Comparison of ENCODE assay signal across 28 cellular contexts in the genomic region with DNA sequence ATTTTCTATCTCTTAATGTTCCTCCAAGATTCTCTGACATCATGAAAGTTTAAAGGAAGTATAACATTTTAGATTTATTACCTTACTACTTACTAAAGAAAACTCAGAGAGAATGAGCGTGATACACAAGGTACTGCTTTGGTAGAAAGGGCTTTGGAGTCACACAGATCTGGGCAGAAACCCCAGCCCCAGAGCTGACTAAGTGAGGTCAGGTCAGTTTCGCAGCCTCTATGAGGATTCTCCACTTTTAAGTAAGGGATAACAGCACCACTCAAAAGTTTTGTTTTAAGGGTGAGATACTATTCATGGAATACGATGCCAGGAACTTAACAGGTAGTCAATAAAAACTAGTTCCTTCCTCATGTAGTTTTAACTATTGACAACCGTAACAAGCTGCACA.
"Had no signal": no experiment of that assay in that cellular context is flagged by ENCODE, and none has a peak within 500 bp of the region (broad histone marks: within the 10 kb centered on the region; RNA-seq: fewer than 3 reads in every experiment).

No MANE protein-coding gene starts in this region.

- H3K4me3 Mint-ChIP-seq: activated B cell treated with CpG ODN at 0.5 μM for 24 hours; activated CD8-positive, alpha-beta memory T cell treated with anti-CD3 and anti-CD28 coated beads, Interleukin-2, amount 10 ng/mL, durations not matched to agents 7 days and 5 days; activated CD8-positive, alpha-beta T cell treated with anti-CD3 and anti-CD28 coated beads, Interleukin-2, amount 10 ng/mL, durations not matched to agents 7 days and 5 days; activated naive CD4-positive, alpha-beta T cell treated with anti-CD3 and anti-CD28 coated beads for 36 hours; activated naive CD8-positive, alpha-beta T cell treated with anti-CD3 and anti-CD28 coated beads for 36 hours; endodermal cell; nephron progenitor cell; T-helper 2 cell treated with Interferon-gamma antibody and Interleukin-4, amounts not matched to agents 5 μg/mL and 100 μg/mL, for 36 hours had no signal

- ATAC-seq: activated CD8-positive, alpha-beta memory T cell treated with anti-CD3 and anti-CD28 coated beads, Interleukin-2, amount 10 ng/mL, durations not matched to agents 7 days and 5 days; activated CD8-positive, alpha-beta T cell treated with anti-CD3 and anti-CD28 coated beads, Interleukin-2, amount 10 ng/mL, durations not matched to agents 7 days and 5 days; esophagus mucosa; gastrocnemius medialis had no signal

- H3K9me3 Mint-ChIP-seq: activated B cell treated with CpG ODN at 0.5 μM for 24 hours; activated naive CD4-positive, alpha-beta T cell treated with anti-CD3 and anti-CD28 coated beads for 36 hours; activated naive CD8-positive, alpha-beta T cell treated with anti-CD3 and anti-CD28 coated beads for 36 hours; endodermal cell; nephron progenitor cell; T-helper 2 cell treated with Interferon-gamma antibody and Interleukin-4, amounts not matched to agents 5 μg/mL and 100 μg/mL, for 36 hours had no signal

- DNase-seq: activated B cell treated with CpG ODN at 0.5 μM for 24 hours; activated CD4-positive, alpha-beta T cell treated with anti-CD3 and anti-CD28 coated beads, Interleukin-2, amount 50 U/mL, for 1 hour; activated CD8-positive, alpha-beta memory T cell treated with anti-CD3 and anti-CD28 coated beads, Interleukin-2, amount 10 ng/mL, durations not matched to agents 7 days and 5 days; activated CD8-positive, alpha-beta T cell treated with anti-CD3 and anti-CD28 coated beads, Interleukin-2, amount 10 ng/mL, durations not matched to agents 7 days and 5 days; activated effector memory CD4-positive, alpha-beta T cell treated with anti-CD3 and anti-CD28 coated beads, Interleukin-2, amount 50 U/mL, for 16 hours; activated naive CD4-positive, alpha-beta T cell treated with anti-CD3 and anti-CD28 coated beads for 36 hours; activated naive CD8-positive, alpha-beta T cell treated with anti-CD3 and anti-CD28 coated beads for 36 hours; adrenal gland; central memory CD4-positive, alpha-beta T cell; endodermal cell; gastrocnemius medialis; glutamatergic neuron; islet precursor cell; left ventricle myocardium inferior; nephron progenitor cell; retina; sigmoid colon; stimulated activated naive CD4-positive, alpha-beta T cell; T-helper 1 cell had no signal

- H3K36me3 Mint-ChIP-seq: activated CD8-positive, alpha-beta memory T cell treated with anti-CD3 and anti-CD28 coated beads, Interleukin-2, amount 10 ng/mL, durations not matched to agents 7 days and 5 days; activated naive CD8-positive, alpha-beta T cell treated with anti-CD3 and anti-CD28 coated beads for 36 hours had no signal

- H3K9me3 ChIP-seq: adrenal gland, ascending aorta, gastrocnemius medialis, left ventricle myocardium inferior, neutrophil, ovary, prostate gland, sigmoid colon, suprapubic skin, tibial nerve had no signal

- H3K4me1 Mint-ChIP-seq: activated B cell treated with CpG ODN at 0.5 μM for 24 hours; activated CD8-positive, alpha-beta memory T cell treated with anti-CD3 and anti-CD28 coated beads, Interleukin-2, amount 10 ng/mL, durations not matched to agents 7 days and 5 days; activated naive CD8-positive, alpha-beta T cell treated with anti-CD3 and anti-CD28 coated beads for 36 hours had no signal

- H3K27ac Mint-ChIP-seq: activated B cell treated with CpG ODN at 0.5 μM for 24 hours; activated CD8-positive, alpha-beta memory T cell treated with anti-CD3 and anti-CD28 coated beads, Interleukin-2, amount 10 ng/mL, durations not matched to agents 7 days and 5 days; activated CD8-positive, alpha-beta T cell treated with anti-CD3 and anti-CD28 coated beads, Interleukin-2, amount 10 ng/mL, durations not matched to agents 7 days and 5 days; activated naive CD4-positive, alpha-beta T cell treated with anti-CD3 and anti-CD28 coated beads for 36 hours; activated naive CD8-positive, alpha-beta T cell treated with anti-CD3 and anti-CD28 coated beads for 36 hours; endodermal cell; nephron progenitor cell; T-helper 2 cell treated with Interferon-gamma antibody and Interleukin-4, amounts not matched to agents 5 μg/mL and 100 μg/mL, for 36 hours had no signal

- H3K27ac ChIP-seq: ascending aorta, gastrocnemius medialis, left ventricle myocardium inferior, neutrophil, prostate gland, sigmoid colon, suprapubic skin, tibial nerve had no signal

- H3K4me1 ChIP-seq: ascending aorta, gastrocnemius medialis, left ventricle myocardium inferior, prostate gland, sigmoid colon, suprapubic skin had no signal

- H3K27me3 ChIP-seq: ascending aorta, gastrocnemius medialis, ovary, sigmoid colon, suprapubic skin, tibial nerve had no signal

- H3K4me3 ChIP-seq: adrenal gland, ascending aorta, gastrocnemius medialis, left ventricle myocardium inferior, lung, ovary, prostate gland, sigmoid colon, suprapubic skin, tibial nerve had no signal

- H3K36me3 ChIP-seq: adrenal gland, ascending aorta, gastrocnemius medialis, left ventricle myocardium inferior, neutrophil, ovary, prostate gland, sigmoid colon, suprapubic skin, tibial nerve had no signal
